8 cellular contexts compared by ENCODE assay signal in genomic region chr6:30717129-30717844, GRCh38. TPM values are rescaled to one million over a fixed set of nuclear protein-coding genes. Genes with fewer than 3 reads are reported as not detected.
A peak's percentile ranks its signal among the peaks of the same experiment; 100 is the strongest.
DNase-seq lines count a peak whose midpoint lies in the region; ATAC-seq and TF ChIP-seq lines count a peak whose summit lies in the region.

A gene with protein sequence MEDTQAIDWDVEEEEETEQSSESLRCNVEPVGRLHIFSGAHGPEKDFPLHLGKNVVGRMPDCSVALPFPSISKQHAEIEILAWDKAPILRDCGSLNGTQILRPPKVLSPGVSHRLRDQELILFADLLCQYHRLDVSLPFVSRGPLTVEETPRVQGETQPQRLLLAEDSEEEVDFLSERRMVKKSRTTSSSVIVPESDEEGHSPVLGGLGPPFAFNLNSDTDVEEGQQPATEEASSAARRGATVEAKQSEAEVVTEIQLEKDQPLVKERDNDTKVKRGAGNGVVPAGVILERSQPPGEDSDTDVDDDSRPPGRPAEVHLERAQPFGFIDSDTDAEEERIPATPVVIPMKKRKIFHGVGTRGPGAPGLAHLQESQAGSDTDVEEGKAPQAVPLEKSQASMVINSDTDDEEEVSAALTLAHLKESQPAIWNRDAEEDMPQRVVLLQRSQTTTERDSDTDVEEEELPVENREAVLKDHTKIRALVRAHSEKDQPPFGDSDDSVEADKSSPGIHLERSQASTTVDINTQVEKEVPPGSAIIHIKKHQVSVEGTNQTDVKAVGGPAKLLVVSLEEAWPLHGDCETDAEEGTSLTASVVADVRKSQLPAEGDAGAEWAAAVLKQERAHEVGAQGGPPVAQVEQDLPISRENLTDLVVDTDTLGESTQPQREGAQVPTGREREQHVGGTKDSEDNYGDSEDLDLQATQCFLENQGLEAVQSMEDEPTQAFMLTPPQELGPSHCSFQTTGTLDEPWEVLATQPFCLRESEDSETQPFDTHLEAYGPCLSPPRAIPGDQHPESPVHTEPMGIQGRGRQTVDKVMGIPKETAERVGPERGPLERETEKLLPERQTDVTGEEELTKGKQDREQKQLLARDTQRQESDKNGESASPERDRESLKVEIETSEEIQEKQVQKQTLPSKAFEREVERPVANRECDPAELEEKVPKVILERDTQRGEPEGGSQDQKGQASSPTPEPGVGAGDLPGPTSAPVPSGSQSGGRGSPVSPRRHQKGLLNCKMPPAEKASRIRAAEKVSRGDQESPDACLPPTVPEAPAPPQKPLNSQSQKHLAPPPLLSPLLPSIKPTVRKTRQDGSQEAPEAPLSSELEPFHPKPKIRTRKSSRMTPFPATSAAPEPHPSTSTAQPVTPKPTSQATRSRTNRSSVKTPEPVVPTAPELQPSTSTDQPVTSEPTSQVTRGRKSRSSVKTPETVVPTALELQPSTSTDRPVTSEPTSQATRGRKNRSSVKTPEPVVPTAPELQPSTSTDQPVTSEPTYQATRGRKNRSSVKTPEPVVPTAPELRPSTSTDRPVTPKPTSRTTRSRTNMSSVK (N-terminal part only) (minus strand): TSS chr6:30717281. CDS start chr6:30715175, 2,106 bp downstream.

- H4K20me1 ChIP-seq in PC-9 (ENCODE audit: insufficient read depth): peaks cover 8% of the 10 kb centered on the region

- H3K79me2 ChIP-seq in PC-9 (ENCODE audit: low read depth): peaks cover 37% of the 10 kb centered on the region

- peak within 1 kb of the TSS; percentile 74 for H2AFZ ChIP-seq in PC-9

- peak within 1 kb of the TSS; percentile 82 for H3K27ac ChIP-seq in PC-9
- H3K27ac ChIP-seq in epithelial cell of prostate: peak within 1 kb of the TSS; percentile 95

- POLR2A ChIA-PET in PC-9 (lab: Charles Lee; ENCODE audit: unreplicated experiment): interaction anchor here (0.5 to 1.0 kb wide), 10 partner anchors 27 to 486 kb away, joined by 3 to 14 read pairs (median 4); partner anchors contain the start of gene NRM

- H3K9me3 ChIP-seq in PC-9 (ENCODE audit: insufficient read depth, low read depth): no peaks in the 10 kb centered on the region

- no peaks in the 10 kb centered on the region for H3K9me2 ChIP-seq in PC-9 (ENCODE audit: insufficient read depth)

- no peaks in the 10 kb centered on the region for H3K27me3 ChIP-seq in PC-9 (ENCODE audit: insufficient read depth, low read depth)

- H3K4me3 ChIP-seq in Jurkat, Clone E6-1 (ENCODE audit: low read length): peak within 1 kb of the TSS; percentile 74
- H3K4me3 ChIP-seq in PC-9: peak within 1 kb of the TSS; percentile 85

- no peak for TF ChIP-seq CTCF in PC-9 (conservative IDR thresholded peaks at IDR 0.05)

- peaks cover 32% of the 10 kb centered on the region for H3K4me1 ChIP-seq in PC-9 (replicated peaks; ENCODE audit: insufficient read depth)

- ATAC-seq in GM21619 (IDR thresholded peaks at IDR 0.05; ENCODE audit: unreplicated experiment): peak; percentile 63

- intact Hi-C loops in PC-9 (cut with micrococcal nuclease; ENCODE audit: unreplicated experiment): loop anchor here (1.0 kb wide), 3 partner anchors 30 to 100 kb away; partner anchors contain the start of genes MRPS18B and PPP1R10

- peaks cover 18% of the 10 kb centered on the region; the same call in 1 of the 2 replicates for H3F3A ChIP-seq in PC-9 (ENCODE audit: insufficient read depth, low read depth)

- CTCF ChIA-PET in PC-9 (lab: Charles Lee): interaction anchor here (0.6 to 1.1 kb wide), 6 partner anchors 12 to 172 kb away, joined by 3 to 7 read pairs (median 4); partner anchors contain the start of gene DHX16

- peak within 1 kb of the TSS; percentile 96 for H3K4me2 ChIP-seq in PC-9

- peaks cover 5% of the 10 kb centered on the region; the same call in 1 of the 2 replicates for H3K36me3 ChIP-seq in PC-9 (ENCODE audit: low read depth)

- DNase-seq in DMS53 (lab: John Stamatoyannopoulos, UW) (peak; percentile 100), PC-9 (peak; percentile 99 to 100), epithelial cell of prostate (ENCODE audit: low read depth, low spot score) (peak; percentile 100), mucosa of gallbladder (ENCODE audit: low spot score) (peak; percentile 100)
- DNase-seq in Jurkat, Clone E6-1 (ENCODE audit: low read depth, low spot score): peak; percentile 100
- DNase-seq in activated T-cell treated with anti-CD3 and anti-CD28 coated beads, Interleukin-2, amount 50 U/mL, for 1 hour: peak; percentile 96
- DNase-seq in stimulated activated CD8-positive, alpha-beta memory T cell treated with anti-CD3 and anti-CD28 coated beads, Interleukin-4, amount 100 ng/mL, for 4 hours (ENCODE audit: low read depth in 2 of 2, low spot score in 1 of 2): peak; percentile 97 to 98

- BruUV-seq in PC-9 (replicated peaks; lab: Mats Ljungman, UMichigan): no TSS peak

RNA-seq across cellular contexts. Expression of the gene that starts here (rescaled TPM):
- polyA plus RNA-seq in Jurkat, Clone E6-1 (2012; ENCODE audit: insufficient read depth, insufficient read length): 75.5 TPM
- total RNA-seq in PC-9 (2021): 72.9 and 81.6 TPM in 2 replicates
- 33.4 TPM for total RNA-seq in mucosa of gallbladder

Comparison
In these comparisons a context has a peak if more than half of its experiments do, and no peak if none do; other contexts are left out.
1. Peak in every context shown above with its lines: DNase-seq, ATAC-seq, H3K4me3 ChIP-seq and H3K27ac ChIP-seq.